Comparison of ENCODE assay signal across 15 cellular contexts in genomic region chr11:2693851-2694261, GRCh38. TPM values are rescaled to one million over a fixed set of nuclear protein-coding genes. Genes with fewer than 3 reads are reported as not detected.
DNase-seq lines count a peak whose midpoint lies in the region; ATAC-seq and TF ChIP-seq lines count a peak whose summit lies in the region.
"Had no signal": no experiment of that assay in that cellular context is flagged by ENCODE, and none has a peak within 500 bp of the region (broad histone marks: within the 10 kb centered on the region; RNA-seq: fewer than 3 reads in every experiment).

No MANE protein-coding gene starts in this region.

- peaks cover 0 to 29% (median 7%) of the 10 kb centered on the region in 4 donors for H3K4me1 ChIP-seq in tibial artery

- no peak for ATAC-seq in Right ventricle myocardium superior (ENCODE audit: poor library complexity)
- no peak for ATAC-seq in left ventricle myocardium superior
- ATAC-seq in GM21447 (IDR thresholded peaks at IDR 0.05; ENCODE audit: unreplicated experiment) = no peak
- ATAC-seq in GM18909 (IDR thresholded peaks at IDR 0.05; ENCODE audit: poor library complexity, unreplicated experiment) = no peak
- ATAC-seq: stimulated activated naive CD8-positive, alpha-beta T cell treated with anti-CD3 and anti-CD28 coated beads, Interleukin-15, Interleukin-2, amounts not matched to agents 100 U/mL and 50 U/mL, for 24 hours; T-helper 17 cell had no signal

- H3K27me3 ChIP-seq in layer of hippocampus (ENCODE audit: control insufficient read depth, insufficient read depth, low read length) = no peaks in the 10 kb centered on the region
- no peaks in the 10 kb centered on the region for H3K27me3 ChIP-seq in tibial artery
- H3K27me3 ChIP-seq: neutrophil had no signal

- no peaks in the 10 kb centered on the region for H3K9me3 ChIP-seq in tibial artery
- H3K9me3 ChIP-seq: lower lobe of right lung, neutrophil had no signal

- 0 out of 2 replicates have a peak, but pooled peaks have one; percentile 10 for TF ChIP-seq CTCF in VCaP (conservative IDR thresholded peaks at IDR 0.05)
- no peak for TF ChIP-seq CTCF in tibial artery (IDR thresholded peaks at IDR 0.05)

- H3K4me3 ChIP-seq in tibial artery = no peak overlapping the region
- H3K4me3 ChIP-seq: lower lobe of right lung had no signal

- intact Hi-C loops in Right ventricle myocardium superior (cut with DNase I) = no loop called here
- intact Hi-C loops in left ventricle myocardium superior (cut with micrococcal nuclease) = no loop called here
- intact Hi-C loops in tibial artery (cut with DNase I; ENCODE audit: low total_unique reads) = loop anchor here (5.0 kb wide), 1 partner anchor 162 kb away; no protein-coding TSS in a partner anchor

- no peak overlapping the region for H3K27ac ChIP-seq in VCaP
- peak overlapping the region; percentile 10 for H3K27ac ChIP-seq in layer of hippocampus (ENCODE audit: low read depth, low read length)
- no peak overlapping the region for H3K27ac ChIP-seq in tibial artery
- H3K27ac ChIP-seq: neutrophil had no signal

- DNase-seq in Right ventricle myocardium superior (peak; percentile 27), left ventricle myocardium superior (no peak), tibial artery (peak; percentile 9 to 51), NK-92 (lab: John Stamatoyannopoulos, UW; ENCODE audit: unreplicated experiment) (no peak)
- DNase-seq: activated CD4-positive, alpha-beta T cell treated with anti-CD3 and anti-CD28 coated beads, Interleukin-2, amount 10 ng/mL, durations not matched to agents 7 days and 5 days; lower lobe of right lung; NCI-H1930; NCI-H748 treated with DMSO at 0.1 percent for 48 hours; stimulated activated naive CD8-positive, alpha-beta T cell treated with anti-CD3 and anti-CD28 coated beads, Interleukin-15, Interleukin-2, amounts not matched to agents 100 U/mL and 50 U/mL, for 24 hours; T-helper 17 cell had no signal

- H3K36me3 ChIP-seq in tibial artery = no peaks in the 10 kb centered on the region
- H3K36me3 ChIP-seq: lower lobe of right lung, neutrophil had no signal

RNA-seq across cellular contexts. Expression of gene KCNQ1OT1, which starts 5.9 kb away (rescaled TPM):
- total RNA-seq in Right ventricle myocardium superior (0.35 TPM), left ventricle myocardium superior (0.35 TPM)

Comparison
In these comparisons a context has a peak if more than half of its experiments do, and no peak if none do; other contexts are left out.
1. DNase-seq: peak in Right ventricle myocardium superior (single experiment) and tibial artery (2 of 2); none in left ventricle myocardium superior (single experiment) and NK-92 (single experiment).